ENCODE assay signal across 23 cellular contexts in genomic region chr10:68982389-68982788, GRCh38. TPM values are rescaled to one million over a fixed set of nuclear protein-coding genes. Genes with fewer than 3 reads are reported as not detected.
DNase-seq lines count a peak whose midpoint lies in the region; ATAC-seq and TF ChIP-seq lines count a peak whose summit lies in the region.
"Had no signal": no experiment of that assay in that cellular context is flagged by ENCODE, and none has a peak within 500 bp of the region (broad histone marks: within the 10 kb centered on the region; RNA-seq: fewer than 3 reads in every experiment).

No MANE protein-coding gene starts in this region.

- POLR2A ChIA-PET in Caco-2 (lab: Charles Lee): no interaction called here

- H3K4me3 ChIP-seq in Caco-2 (ENCODE audit: low read depth, low read length): no peak overlapping the region
- H3K4me3 ChIP-seq: A549, SJSA1 had no signal

- no peak for ATAC-seq in activated naive CD8-positive, alpha-beta T cell treated with anti-CD3 and anti-CD28 coated beads, Interleukin-2, amount 50 U/mL, for 24 hours
- ATAC-seq in stimulated activated effector memory CD8-positive, alpha-beta T cell treated with anti-CD3 and anti-CD28 coated beads, Interleukin-12 subunit alpha, Interleukin-12 subunit beta, amount 100 ng/mL, for 72 hours: no peak
- ATAC-seq in HG03521 (IDR thresholded peaks at IDR 0.05; ENCODE audit: unreplicated experiment) (no peak), GM18870 (IDR thresholded peaks at IDR 0.05; ENCODE audit: unreplicated experiment) (no peak)
- ATAC-seq: A549 had no signal

- intact Hi-C loops in Caco-2 (cut with micrococcal nuclease; ENCODE audit: unreplicated experiment): no loop called here
- intact Hi-C loops in activated T-helper 1 cell treated with anti-CD3 and anti-CD28 coated beads, Interleukin-12 subunit alpha, Interleukin-12 subunit beta, Interleukin-2, Interleukin-4 antibody, amounts not matched to agents 30 ng/mL and 10 ng/mL and 1 ng/mL, durations not matched to agents 14 hours and 24 hours and 36 hours (cut with micrococcal nuclease): no loop called here

- H3K9me3 Mint-ChIP-seq in activated naive CD8-positive, alpha-beta T cell (ENCODE audit: low read depth): no peaks in the 10 kb centered on the region
- H3K9me3 Mint-ChIP-seq in activated naive CD8-positive, alpha-beta T cell treated with anti-CD3 and anti-CD28 coated beads, Interleukin-2, amount 50 U/mL, for 24 hours: no peaks in the 10 kb centered on the region
- H3K9me3 Mint-ChIP-seq in Caco-2 (ENCODE audit: unreplicated experiment): no peaks in the 10 kb centered on the region
- no peaks in the 10 kb centered on the region for H3K9me3 Mint-ChIP-seq in activated T-helper 1 cell treated with anti-CD3 and anti-CD28 coated beads, Interleukin-12 subunit alpha, Interleukin-12 subunit beta, Interleukin-2, Interleukin-4 antibody, amounts not matched to agents 30 ng/mL and 10 ng/mL and 1 ng/mL, durations not matched to agents 14 hours and 24 hours and 36 hours
- no peaks in the 10 kb centered on the region for H3K9me3 Mint-ChIP-seq in stimulated activated effector memory CD8-positive, alpha-beta T cell treated with anti-CD3 and anti-CD28 coated beads, Interleukin-12 subunit alpha, Interleukin-12 subunit beta, amount 100 ng/mL, for 72 hours
- H3K9me3 Mint-ChIP-seq: CD8-positive, alpha-beta memory T cell had no signal

- DNase-seq in activated naive CD8-positive, alpha-beta T cell treated with anti-CD3 and anti-CD28 coated beads, Interleukin-2, amount 50 U/mL, for 24 hours: no peak
- no peak for DNase-seq in Caco-2
- no peak for DNase-seq in activated T-helper 1 cell treated with anti-CD3 and anti-CD28 coated beads, Interleukin-12 subunit alpha, Interleukin-12 subunit beta, Interleukin-2, Interleukin-4 antibody, amounts not matched to agents 30 ng/mL and 10 ng/mL and 1 ng/mL, durations not matched to agents 14 hours and 24 hours and 36 hours (ENCODE audit: low spot score)
- peak in 1 of 2 donors; percentile 38 for DNase-seq in stimulated activated effector memory CD8-positive, alpha-beta T cell treated with anti-CD3 and anti-CD28 coated beads, Interleukin-12 subunit alpha, Interleukin-12 subunit beta, amount 100 ng/mL, for 72 hours (ENCODE audit: low spot score in 2 of 2)
- DNase-seq: AML-193; C1 segment of cervical spinal cord; Calu3; CD8-positive, alpha-beta memory T cell; DMS153; DND-41; IMR-90; NCI-H1048; NCI-H1694 treated with DMSO at 0.1 percent for 48 hours; NCI-H2081; NCI-H2227 treated with DMSO at 0.1 percent for 48 hours; NCI-H69; Right ventricle myocardium superior; RPMI8226 had no signal

- CTCF ChIA-PET in Caco-2 (lab: Charles Lee): no interaction called here

- H3K27me3 ChIP-seq in Caco-2 (replicated peaks; ENCODE audit: control insufficient read depth, insufficient read depth, low read length): no peaks in the 10 kb centered on the region
- H3K27me3 ChIP-seq: SJSA1 had no signal

- TF ChIP-seq CTCF in Caco-2 (IDR thresholded peaks at IDR 0.05; ENCODE audit: insufficient read depth in 1 of 2, low read depth in 1 of 2, low read length in 1 of 2, severe bottlenecking in 1 of 2, unreplicated experiment in 1 of 2): no peak

- no peak overlapping the region for H3K4me3 Mint-ChIP-seq in activated naive CD8-positive, alpha-beta T cell
- no peak overlapping the region for H3K4me3 Mint-ChIP-seq in activated naive CD8-positive, alpha-beta T cell treated with anti-CD3 and anti-CD28 coated beads, Interleukin-2, amount 50 U/mL, for 24 hours
- H3K4me3 Mint-ChIP-seq in Caco-2 (ENCODE audit: unreplicated experiment): no peak overlapping the region
- no peak overlapping the region for H3K4me3 Mint-ChIP-seq in activated T-helper 1 cell treated with anti-CD3 and anti-CD28 coated beads, Interleukin-12 subunit alpha, Interleukin-12 subunit beta, Interleukin-2, Interleukin-4 antibody, amounts not matched to agents 30 ng/mL and 10 ng/mL and 1 ng/mL, durations not matched to agents 14 hours and 24 hours and 36 hours
- H3K4me3 Mint-ChIP-seq in stimulated activated effector memory CD8-positive, alpha-beta T cell treated with anti-CD3 and anti-CD28 coated beads, Interleukin-12 subunit alpha, Interleukin-12 subunit beta, amount 100 ng/mL, for 72 hours: no peak overlapping the region
- H3K4me3 Mint-ChIP-seq: CD8-positive, alpha-beta memory T cell had no signal

- BruUV-seq in Caco-2 (replicated peaks; lab: Mats Ljungman, UMichigan): no TSS peak

- no peaks in the 10 kb centered on the region for H3K9me3 ChIP-seq in Caco-2
- H3K9me3 ChIP-seq: A549, SJSA1 had no signal

- peaks cover 4% of the 10 kb centered on the region for H3K36me3 Mint-ChIP-seq in activated naive CD8-positive, alpha-beta T cell
- peaks cover 75% of the 10 kb centered on the region for H3K36me3 Mint-ChIP-seq in activated naive CD8-positive, alpha-beta T cell treated with anti-CD3 and anti-CD28 coated beads, Interleukin-2, amount 50 U/mL, for 24 hours (ENCODE audit: low read depth)
- peaks cover 98% of the 10 kb centered on the region for H3K36me3 Mint-ChIP-seq in Caco-2 (ENCODE audit: insufficient read depth, unreplicated experiment)
- peaks cover 48% of the 10 kb centered on the region for H3K36me3 Mint-ChIP-seq in activated T-helper 1 cell treated with anti-CD3 and anti-CD28 coated beads, Interleukin-12 subunit alpha, Interleukin-12 subunit beta, Interleukin-2, Interleukin-4 antibody, amounts not matched to agents 30 ng/mL and 10 ng/mL and 1 ng/mL, durations not matched to agents 14 hours and 24 hours and 36 hours (ENCODE audit: low read depth)
- H3K36me3 Mint-ChIP-seq in stimulated activated effector memory CD8-positive, alpha-beta T cell treated with anti-CD3 and anti-CD28 coated beads, Interleukin-12 subunit alpha, Interleukin-12 subunit beta, amount 100 ng/mL, for 72 hours: peaks cover 98% of the 10 kb centered on the region

- H3K27me3 Mint-ChIP-seq in activated naive CD8-positive, alpha-beta T cell: no peaks in the 10 kb centered on the region
- no peaks in the 10 kb centered on the region for H3K27me3 Mint-ChIP-seq in activated naive CD8-positive, alpha-beta T cell treated with anti-CD3 and anti-CD28 coated beads, Interleukin-2, amount 50 U/mL, for 24 hours
- no peaks in the 10 kb centered on the region for H3K27me3 Mint-ChIP-seq in Caco-2 (ENCODE audit: insufficient read depth, unreplicated experiment)
- H3K27me3 Mint-ChIP-seq in activated T-helper 1 cell treated with anti-CD3 and anti-CD28 coated beads, Interleukin-12 subunit alpha, Interleukin-12 subunit beta, Interleukin-2, Interleukin-4 antibody, amounts not matched to agents 30 ng/mL and 10 ng/mL and 1 ng/mL, durations not matched to agents 14 hours and 24 hours and 36 hours (ENCODE audit: insufficient read depth): no peaks in the 10 kb centered on the region
- H3K27me3 Mint-ChIP-seq: CD8-positive, alpha-beta memory T cell had no signal

- H3K27ac Mint-ChIP-seq in activated naive CD8-positive, alpha-beta T cell: peak overlapping the region; percentile 11
- H3K27ac Mint-ChIP-seq in activated naive CD8-positive, alpha-beta T cell treated with anti-CD3 and anti-CD28 coated beads, Interleukin-2, amount 50 U/mL, for 24 hours: no peak overlapping the region
- H3K27ac Mint-ChIP-seq in Caco-2 (ENCODE audit: unreplicated experiment): peak overlapping the region; percentile 33
- peak overlapping the region; percentile 55 for H3K27ac Mint-ChIP-seq in activated T-helper 1 cell treated with anti-CD3 and anti-CD28 coated beads, Interleukin-12 subunit alpha, Interleukin-12 subunit beta, Interleukin-2, Interleukin-4 antibody, amounts not matched to agents 30 ng/mL and 10 ng/mL and 1 ng/mL, durations not matched to agents 14 hours and 24 hours and 36 hours
- peak overlapping the region; percentile 60 for H3K27ac Mint-ChIP-seq in stimulated activated effector memory CD8-positive, alpha-beta T cell treated with anti-CD3 and anti-CD28 coated beads, Interleukin-12 subunit alpha, Interleukin-12 subunit beta, amount 100 ng/mL, for 72 hours

- peaks cover 14% of the 10 kb centered on the region for H3K4me1 Mint-ChIP-seq in activated naive CD8-positive, alpha-beta T cell (ENCODE audit: low read depth)
- peaks cover 7% of the 10 kb centered on the region for H3K4me1 Mint-ChIP-seq in activated naive CD8-positive, alpha-beta T cell treated with anti-CD3 and anti-CD28 coated beads, Interleukin-2, amount 50 U/mL, for 24 hours
- peaks cover 20% of the 10 kb centered on the region for H3K4me1 Mint-ChIP-seq in Caco-2 (ENCODE audit: low read depth, unreplicated experiment)
- peaks cover 12% of the 10 kb centered on the region for H3K4me1 Mint-ChIP-seq in activated T-helper 1 cell treated with anti-CD3 and anti-CD28 coated beads, Interleukin-12 subunit alpha, Interleukin-12 subunit beta, Interleukin-2, Interleukin-4 antibody, amounts not matched to agents 30 ng/mL and 10 ng/mL and 1 ng/mL, durations not matched to agents 14 hours and 24 hours and 36 hours (ENCODE audit: low read depth)
- peaks cover 11% of the 10 kb centered on the region for H3K4me1 Mint-ChIP-seq in stimulated activated effector memory CD8-positive, alpha-beta T cell treated with anti-CD3 and anti-CD28 coated beads, Interleukin-12 subunit alpha, Interleukin-12 subunit beta, amount 100 ng/mL, for 72 hours

- peaks cover 7% of the 10 kb centered on the region; the same call in 1 of the 2 replicates for H3K4me1 ChIP-seq in Caco-2
- H3K4me1 ChIP-seq: A549, SJSA1 had no signal

- H3K36me3 ChIP-seq in Caco-2 (ENCODE audit: control insufficient read depth, insufficient read depth, low read length): peaks cover 8% of the 10 kb centered on the region

RNA-seq across cellular contexts. Expression of gene KIFBP, which starts 6.2 kb away (rescaled TPM):
- 57.6 and 58.9 TPM in 2 replicates for total RNA-seq in Caco-2 (2022)
- total RNA-seq in activated T-helper 1 cell treated with anti-CD3 and anti-CD28 coated beads, Interleukin-12 subunit alpha, Interleukin-12 subunit beta, Interleukin-2, Interleukin-4 antibody, amounts not matched to agents 30 ng/mL and 10 ng/mL and 1 ng/mL, durations not matched to agents 14 hours and 24 hours and 36 hours: 16.4 and 16.9 TPM in 2 replicates

RNA-seq across cellular contexts. Expression of gene DDX21, which starts 26.4 kb away (rescaled TPM):
- 239 and 243 TPM in 2 replicates for total RNA-seq in Caco-2 (2022)
- 267 and 278 TPM in 2 replicates for total RNA-seq in activated T-helper 1 cell treated with anti-CD3 and anti-CD28 coated beads, Interleukin-12 subunit alpha, Interleukin-12 subunit beta, Interleukin-2, Interleukin-4 antibody, amounts not matched to agents 30 ng/mL and 10 ng/mL and 1 ng/mL, durations not matched to agents 14 hours and 24 hours and 36 hours
